In genomic region chr3:10115326-10116137, GRCh38 we compare ENCODE assay signal across 8 cellular contexts. TPM values are rescaled to one million over a fixed set of nuclear protein-coding genes. Genes with fewer than 3 reads are reported as not detected.
DNase-seq lines count a peak whose midpoint lies in the region; ATAC-seq and TF ChIP-seq lines count a peak whose summit lies in the region.

Gene BRK1 (plus strand): TSS chr3:10115675. CDS start chr3:10115702, 27 bp downstream.

- CTCF ChIA-PET in activated CD8-positive, alpha-beta memory T cell treated with anti-CD3 and anti-CD28 coated beads for 36 hours (lab: Charles Lee) = interaction anchor here (0.7 to 1.1 kb wide), 2 partner anchors 108 to 146 kb away, joined by 3 read pairs; no protein-coding TSS in a partner anchor

- peak within 1 kb of the TSS; percentile 91 to 95 for H3K4me3 Mint-ChIP-seq in effector memory CD8-positive, alpha-beta T cell

- ATAC-seq in effector memory CD8-positive, alpha-beta T cell (replicated peaks) = peak; percentile 97

- peaks cover 26% of the 10 kb centered on the region for H3K36me3 Mint-ChIP-seq in effector memory CD8-positive, alpha-beta T cell (ENCODE audit: insufficient read depth)

- DNase-seq in CMK (ENCODE audit: low read depth) (peak; percentile 94), GM20000 (ENCODE audit: low spot score) (peak; percentile 99), HT-29 (ENCODE audit: low spot score) (peak; percentile 92), NOMO-1 (lab: John Stamatoyannopoulos, UW; ENCODE audit: unreplicated experiment in 2 of 2) (peak; percentile 98), medulla oblongata (ENCODE audit: extremely low spot score) (peak; percentile 98)
- peak; percentile 85 to 89 (median 86) for DNase-seq in effector memory CD8-positive, alpha-beta T cell
- DNase-seq in stimulated activated CD8-positive, alpha-beta memory T cell treated with anti-CD3 and anti-CD28 coated beads, Interleukin-12 subunit alpha, Interleukin-12 subunit beta, amount 100 ng/mL, for 1 hour (ENCODE audit: low read depth) = peak; percentile 89

- no peaks in the 10 kb centered on the region for H3K9me3 Mint-ChIP-seq in effector memory CD8-positive, alpha-beta T cell

- no peak for TF ChIP-seq CTCF in GM20000 (IDR thresholded peaks at IDR 0.05; ENCODE audit: extremely low read depth, missing control alignments)

- H3K27ac Mint-ChIP-seq in effector memory CD8-positive, alpha-beta T cell = peak within 1 kb of the TSS; percentile 95 to 97

- H3K4me1 Mint-ChIP-seq in effector memory CD8-positive, alpha-beta T cell (ENCODE audit: low read depth in 2 of 2) = peaks cover 18 to 20% of the 10 kb centered on the region in 2 donors

- H3K27me3 Mint-ChIP-seq in effector memory CD8-positive, alpha-beta T cell = no peaks in the 10 kb centered on the region

- POLR2A ChIA-PET in activated CD8-positive, alpha-beta memory T cell treated with anti-CD3 and anti-CD28 coated beads for 36 hours (lab: Charles Lee) = interaction anchor here (0.6 to 1.7 kb wide), 13 partner anchors 8 to 295 kb away, joined by 3 to 6 read pairs (median 4); no protein-coding TSS in a partner anchor

RNA-seq across cellular contexts. Expression of gene BRK1, which starts in this region (rescaled TPM):
- total RNA-seq in HT-29 (2014; rRNA removed; shearing (Covaris generic)) = 41.7 and 42.3 TPM in 2 replicates
- 100 to 1,000 TPM in 1 of 2 experiments, 10 to 100 TPM in 1; 99.7 to 101 TPM for total RNA-seq in activated CD8-positive, alpha-beta memory T cell treated with anti-CD3 and anti-CD28 coated beads for 36 hours

Comparison
In these comparisons a context has a peak if more than half of its experiments do, and no peak if none do; other contexts are left out.
1. Peak in every context shown above with its lines: DNase-seq and ATAC-seq.